ENCODE assay signal across 20 cellular contexts in genomic region chr3:193946945-193947344, GRCh38.
DNase-seq lines count a peak whose midpoint lies in the region; TF ChIP-seq lines count a peak whose summit lies in the region.
"Had no signal": no experiment of that assay in that cellular context is flagged by ENCODE, and none has a peak within 500 bp of the region (broad histone marks: within the 10 kb centered on the region; RNA-seq: fewer than 3 reads in every experiment).

No MANE protein-coding gene starts in this region.

- H3K36me3 ChIP-seq in Loucy (ENCODE audit: insufficient read depth, low read length) (no peaks in the 10 kb centered on the region), mammary epithelial cell (ENCODE audit: insufficient read depth, low read length) (no peaks in the 10 kb centered on the region)
- H3K36me3 ChIP-seq: adrenal gland, esophagus squamous epithelium, heart right ventricle had no signal

- H3K4me3 ChIP-seq in Loucy (ENCODE audit: low read length, poor library complexity, severe bottlenecking) (no peak overlapping the region), mammary epithelial cell (replicated peaks in 1 of 3; ENCODE audit: insufficient read depth in 1 of 3, low read depth in 2 of 3, low read length in 3 of 3) (no peak overlapping the region)
- H3K4me3 ChIP-seq: adrenal gland, coronary artery, esophagus squamous epithelium, heart right ventricle had no signal

- BruUV-seq in Calu3 (replicated peaks; lab: Mats Ljungman, UMichigan), result no TSS peak
- BruUV-seq in mammary epithelial cell (replicated peaks; lab: Mats Ljungman, UMichigan), result no TSS peak

- TF ChIP-seq CTCF in Calu3 (IDR thresholded peaks at IDR 0.05; ENCODE audit: unreplicated experiment), result no peak
- no peak for TF ChIP-seq CTCF in Loucy (conservative IDR thresholded peaks at IDR 0.05; ENCODE audit: low read length)
- no peak for TF ChIP-seq CTCF in mammary epithelial cell (conservative IDR thresholded peaks at IDR 0.05 in 1 of 2, IDR thresholded peaks at IDR 0.05 in 1 of 2; ENCODE audit: extremely low read depth in 1 of 2, insufficient read depth in 1 of 2, low read depth in 1 of 2, low read length in 2 of 2)

- H3K27me3 Mint-ChIP-seq in Calu3 (ENCODE audit: unreplicated experiment), result no peaks in the 10 kb centered on the region
- peaks cover 32% of the 10 kb centered on the region for H3K27me3 Mint-ChIP-seq in activated T-cell treated with anti-CD3 and anti-CD28 coated beads, Interleukin-2, amount 50 U/mL, for 24 hours

- intact Hi-C loops in Calu3 (cut with micrococcal nuclease; ENCODE audit: unreplicated experiment), result loop anchor here (1.0 to 10.0 kb wide), 4 partner anchors 75 to 188 kb away; partner anchors contain the start of gene HES1
- intact Hi-C loops in mammary epithelial cell (cut with micrococcal nuclease), result no loop called here

- DNase-seq in Calu3 (peak; percentile 72), NCI-H510A treated with DMSO at 0.1 percent for 48 hours (lab: John Stamatoyannopoulos, UW) (peak; percentile 97), mammary epithelial cell (peak; percentile 94), D341Med (ENCODE audit: low spot score) (no peak), GM19238 (ENCODE audit: insufficient read length, low spot score) (no peak), NOMO-1 treated with DMSO at 0.1 percent for 48 hours (lab: John Stamatoyannopoulos, UW; ENCODE audit: unreplicated experiment) (no peak)
- no peak for DNase-seq in activated T-cell treated with anti-CD3 and anti-CD28 coated beads, Interleukin-2, amount 50 U/mL, for 24 hours
- DNase-seq: activated CD4-positive, alpha-beta T cell treated with anti-CD3 and anti-CD28 coated beads for 4 hours; activated T-cell treated with anti-CD3 and anti-CD28 coated beads, Interleukin-2, amount 50 U/mL, for 72 hours; adrenal gland; Caco-2; esophagus squamous epithelium; heart right ventricle; Karpas-422; NCI-H446 treated with DMSO at 0.1 percent for 48 hours; stimulated activated CD4-positive, alpha-beta T cell treated with anti-CD3 and anti-CD28 coated beads, Interleukin-12 subunit alpha, Interleukin-12 subunit beta, amount 100 ng/mL, for 4 hours; T1000 had no signal

- dilution Hi-C loops in mammary epithelial cell (cut with HindIII; ENCODE audit: low sequenced_read_pairs), result no loop called here

- H3K9me2 ChIP-seq in Loucy (replicated peaks; ENCODE audit: low read depth, low read length), result no peaks in the 10 kb centered on the region

- H3K27ac Mint-ChIP-seq in Calu3 (ENCODE audit: unreplicated experiment), result peak overlapping the region; percentile 52
- no peak overlapping the region for H3K27ac Mint-ChIP-seq in activated T-cell treated with anti-CD3 and anti-CD28 coated beads, Interleukin-2, amount 50 U/mL, for 24 hours
- H3K27ac Mint-ChIP-seq: activated T-cell treated with anti-CD3 and anti-CD28 coated beads, Interleukin-2, amount 50 U/mL, for 72 hours had no signal

- H3K27ac ChIP-seq in mammary epithelial cell (ENCODE audit: insufficient read depth, low read depth, low read length), result peak overlapping the region; percentile 33
- H3K27ac ChIP-seq: adrenal gland, coronary artery, esophagus squamous epithelium, heart right ventricle, parathyroid adenoma had no signal

- CTCF ChIA-PET in Calu3 (lab: Charles Lee), result interaction anchor here (0.5 to 1.7 kb wide), 5 partner anchors 18 to 267 kb away, joined by 3 to 5 read pairs (median 3); no protein-coding TSS in a partner anchor
- CTCF ChIA-PET in mammary epithelial cell (lab: Charles Lee; ENCODE audit: low non-redundant PET), result no interaction called here

- H3K27me3 ChIP-seq in Loucy (ENCODE audit: insufficient read depth, low read length, poor library complexity, severe bottlenecking) (no peaks in the 10 kb centered on the region), mammary epithelial cell (ENCODE audit: insufficient read depth, low read length) (no peaks in the 10 kb centered on the region)
- H3K27me3 ChIP-seq: adrenal gland had no signal

- H3K79me2 ChIP-seq in Loucy (ENCODE audit: insufficient read depth, low read length) (no peaks in the 10 kb centered on the region), mammary epithelial cell (ENCODE audit: insufficient read depth, low read length) (no peaks in the 10 kb centered on the region)
- H3K79me2 ChIP-seq: parathyroid adenoma had no signal

- H3K9ac ChIP-seq in Loucy (ENCODE audit: low read depth, low read length, poor library complexity, severe bottlenecking) (no peak overlapping the region), mammary epithelial cell (ENCODE audit: insufficient read depth, low read length) (no peak overlapping the region)
- H3K9ac ChIP-seq: parathyroid adenoma had no signal

- H3K9me3 Mint-ChIP-seq in Calu3 (ENCODE audit: low read depth, unreplicated experiment), result no peaks in the 10 kb centered on the region
- no peaks in the 10 kb centered on the region for H3K9me3 Mint-ChIP-seq in activated T-cell treated with anti-CD3 and anti-CD28 coated beads, Interleukin-2, amount 50 U/mL, for 24 hours
- H3K9me3 Mint-ChIP-seq: activated T-cell treated with anti-CD3 and anti-CD28 coated beads, Interleukin-2, amount 50 U/mL, for 72 hours had no signal

- H3K9me3 ChIP-seq in Loucy (ENCODE audit: insufficient read depth, low read depth, low read length) (no peaks in the 10 kb centered on the region), mammary epithelial cell (replicated peaks; ENCODE audit: insufficient read depth, low read length) (no peaks in the 10 kb centered on the region)
- H3K9me3 ChIP-seq: adrenal gland, Caco-2, esophagus squamous epithelium, heart right ventricle had no signal

- 2% methylated on average over 5 of the region's 5 CpGs for WGBS in mammary epithelial cell (ENCODE audit: low coverage, missing lambda C conversion rate)

- H3K4me1 ChIP-seq in Loucy (ENCODE audit: insufficient read depth, low read length, poor library complexity, severe bottlenecking), result peaks cover 41% of the 10 kb centered on the region
- peaks cover 30% of the 10 kb centered on the region for H3K4me1 ChIP-seq in mammary epithelial cell (ENCODE audit: insufficient read depth, low read length)
- H3K4me1 ChIP-seq: adrenal gland, parathyroid adenoma had no signal

- in situ Hi-C loops in mammary epithelial cell (cut with MboI; ENCODE audit: low sequenced_read_pairs in 2 of 2), result no loop called here

- H4K20me1 ChIP-seq in Loucy (ENCODE audit: insufficient read depth, low read length, poor library complexity, severe bottlenecking), result no peaks in the 10 kb centered on the region
- no peaks in the 10 kb centered on the region for H4K20me1 ChIP-seq in mammary epithelial cell (ENCODE audit: insufficient read depth, low read length)

- no peaks in the 10 kb centered on the region for H3F3A ChIP-seq in Loucy (ENCODE audit: low read depth)

- H3K4me2 ChIP-seq in Loucy (ENCODE audit: low read depth, low read length, poor library complexity, severe bottlenecking) (peak overlapping the region; percentile 0), mammary epithelial cell (ENCODE audit: insufficient read depth, low read depth, low read length) (peak overlapping the region; percentile 24)

- H3K4me3 Mint-ChIP-seq in Calu3 (ENCODE audit: low read depth, unreplicated experiment), result no peak overlapping the region
- H3K4me3 Mint-ChIP-seq in activated T-cell treated with anti-CD3 and anti-CD28 coated beads, Interleukin-2, amount 50 U/mL, for 24 hours, result no peak overlapping the region
- H3K4me3 Mint-ChIP-seq: activated T-cell treated with anti-CD3 and anti-CD28 coated beads, Interleukin-2, amount 50 U/mL, for 72 hours had no signal

- H2AFZ ChIP-seq in Loucy (ENCODE audit: low read length) (no peak overlapping the region), mammary epithelial cell (ENCODE audit: low read depth, low read length) (peak overlapping the region; percentile 52)
- H2AFZ ChIP-seq: parathyroid adenoma had no signal

- no peaks in the 10 kb centered on the region for H3K36me3 Mint-ChIP-seq in Calu3 (ENCODE audit: insufficient read depth, unreplicated experiment)
- no peaks in the 10 kb centered on the region for H3K36me3 Mint-ChIP-seq in activated T-cell treated with anti-CD3 and anti-CD28 coated beads, Interleukin-2, amount 50 U/mL, for 24 hours (ENCODE audit: low read depth)

- peaks cover 42% of the 10 kb centered on the region for H3K4me1 Mint-ChIP-seq in Calu3 (ENCODE audit: low read depth, unreplicated experiment)
- no peaks in the 10 kb centered on the region for H3K4me1 Mint-ChIP-seq in activated T-cell treated with anti-CD3 and anti-CD28 coated beads, Interleukin-2, amount 50 U/mL, for 24 hours (ENCODE audit: low read depth)

Comparison
In these comparisons a context has a peak if more than half of its experiments do, and no peak if none do; other contexts are left out.
1. DNase-seq: peak in Calu3 (single experiment), NCI-H510A treated with DMSO at 0.1 percent for 48 hours (single experiment) and mammary epithelial cell (single experiment); none in activated T-cell treated with anti-CD3 and anti-CD28 coated beads, Interleukin-2, amount 50 U/mL, for 24 hours (single experiment), D341Med (single experiment), GM19238 (single experiment) and NOMO-1 treated with DMSO at 0.1 percent for 48 hours (single experiment).